9 cellular contexts compared by ENCODE assay signal in genomic region chr20:33568378-33569289, GRCh38.
DNase-seq lines count a peak whose midpoint lies in the region; ATAC-seq and TF ChIP-seq lines count a peak whose summit lies in the region.
"Had no signal": no experiment of that assay in that cellular context is flagged by ENCODE, and none has a peak within 500 bp of the region (broad histone marks: within the 10 kb centered on the region; RNA-seq: fewer than 3 reads in every experiment).

No MANE protein-coding gene starts in this region.

- peaks cover 9 to 50% (median 20%) of the 10 kb centered on the region in 4 donors for H3K4me1 ChIP-seq in transverse colon

- no peaks in the 10 kb centered on the region for H3K36me3 ChIP-seq in transverse colon

- no peak for TF ChIP-seq CTCF in RWPE1 (conservative IDR thresholded peaks at IDR 0.05; ENCODE audit: low read depth)
- TF ChIP-seq CTCF in transverse colon (IDR thresholded peaks at IDR 0.05), result no peak

- no peak for TF ChIP-seq EP300 in transverse colon (IDR thresholded peaks at IDR 0.05; ENCODE audit: low read depth)

- POLR2A ChIA-PET in RWPE1 (lab: Yijun Ruan, JAX; ENCODE audit: low non-redundant PET), result interaction anchor here (0.6 kb wide), 1 partner anchor 14 kb away, joined by 3 read pairs; no protein-coding TSS in a partner anchor

- H3K9me3 ChIP-seq in transverse colon, result no peaks in the 10 kb centered on the region

- TF ChIP-seq POLR2A in transverse colon (IDR thresholded peaks at IDR 0.05), result no peak

- CTCF ChIA-PET in RWPE1 (lab: Yijun Ruan, JAX), result interaction anchor here (0.5 to 1.0 kb wide), 3 partner anchors 53 to 234 kb away, joined by 3 read pairs; partner anchors contain the start of gene ACTL10

- in situ Hi-C loops in transverse colon (cut with MboI; ENCODE audit: low pct_ligation_motif_present in 1 of 4, low pct_unique_long_range_greater_than_20kb in 1 of 4, low sequenced_read_pairs in 3 of 4), result no loop called here

- WGBS in transverse colon (ENCODE audit: low coverage in 1 of 2), 2 donors, result 81% methylated on average over 4 to 11 of the region's 11 CpGs

- DNase-seq in DMS79 (lab: John Stamatoyannopoulos, UW), result peak; percentile 5
- no peak for DNase-seq in DMS79 treated with DMSO at 0.1 percent for 48 hours (lab: John Stamatoyannopoulos, UW)
- DNase-seq in RWPE1 (ENCODE audit: low spot score), result no peak
- peak; percentile 74 for DNase-seq in iPS DF 4.7 (ENCODE audit: extremely low read depth, low spot score)
- DNase-seq in transverse colon, result no peak
- no peak for DNase-seq in activated CD4-positive, alpha-beta T cell treated with anti-CD3 and anti-CD28 coated beads for 48 hours
- no peak for DNase-seq in NK-92 treated with Interleukin-12 subunit alpha and Interleukin-12 subunit beta, amount 100 ng/mL, for 24 hours (lab: John Stamatoyannopoulos, UW)

- no peak overlapping the region for H3K4me3 ChIP-seq in transverse colon
- H3K4me3 ChIP-seq: K562 had no signal

- no peaks in the 10 kb centered on the region for H3K27me3 ChIP-seq in transverse colon

- H3K27ac ChIP-seq in RWPE1, result peak overlapping the region; percentile 44
- peak overlapping the region in 3 of 4 donors; percentile 1 to 15 (median 9) for H3K27ac ChIP-seq in transverse colon

- ATAC-seq in HG02973 (IDR thresholded peaks at IDR 0.05; ENCODE audit: unreplicated experiment), result no peak
- ATAC-seq: K562 had no signal

- intact Hi-C loops in transverse colon (cut with DNase I; ENCODE audit: low total_unique reads), result no loop called here

Comparison
In these comparisons a context has a peak if more than half of its experiments do, and no peak if none do; other contexts are left out.
1. DNase-seq: peak in DMS79 (single experiment) and iPS DF 4.7 (single experiment); none in DMS79 treated with DMSO at 0.1 percent for 48 hours (single experiment), RWPE1 (single experiment), transverse colon (single experiment), activated CD4-positive, alpha-beta T cell treated with anti-CD3 and anti-CD28 coated beads for 48 hours (single experiment) and NK-92 treated with Interleukin-12 subunit alpha and Interleukin-12 subunit beta, amount 100 ng/mL, for 24 hours (single experiment).